ENCODE assay signal across 16 cellular contexts in genomic region chr6:108690326-108691000, GRCh38.
DNase-seq lines count a peak whose midpoint lies in the region; ATAC-seq, FAIRE-seq and TF ChIP-seq lines count a peak whose summit lies in the region.
"Had no signal": no experiment of that assay in that cellular context is flagged by ENCODE, and none has a peak within 500 bp of the region (broad histone marks: within the 10 kb centered on the region; RNA-seq: fewer than 3 reads in every experiment).

No MANE protein-coding gene starts in this region.

- no peak overlapping the region for H3K4me2 ChIP-seq in IMR-90 (ENCODE audit: low read depth, low read length)

- FAIRE-seq in GM19239 (lab: Jason Lieb, UNC) = no peak
- FAIRE-seq: GM18507 had no signal

- BruUV-seq in IMR-90 (replicated peaks; lab: Mats Ljungman, UMichigan) = no TSS peak
- no TSS peak for BruUV-seq in MCF 10A (replicated peaks; lab: Mats Ljungman, UMichigan)

- WGBS in IMR-90 (ENCODE audit: extremely low coverage in 2 of 2, insufficient read length in 1 of 2), 2 experiments = 40% methylated on average over 1 of the region's 6 CpGs; no CpG with 5 or more reads in 1 of the 2 experiments
- 82 to 90% methylated on average over 6 of the region's 6 CpGs for WGBS in lung, 2 donors

- H3K4me3 Mint-ChIP-seq in MCF 10A (ENCODE audit: unreplicated experiment) = no peak overlapping the region

- peak; percentile 65 for DNase-seq in IMR-90
- DNase-seq in MCF 10A (ENCODE audit: unreplicated experiment) = peak; percentile 33
- no peak for DNase-seq in lung (ENCODE audit: low spot score)
- DNase-seq in cerebellar cortex (ENCODE audit: low spot score) = no peak
- DNase-seq in GM19239 (ENCODE audit: insufficient read length, low spot score) = no peak
- no peak for DNase-seq in H4 (ENCODE audit: low spot score)
- DNase-seq: activated CD8-positive, alpha-beta memory T cell treated with anti-CD3 and anti-CD28 coated beads, Interleukin-2, amount 50 U/mL, for 48 hours; amygdala; NCI-H1092; NCI-H510A treated with DMSO at 0.1 percent for 48 hours; SIG-M5; uterus had no signal

- peaks cover 5% of the 10 kb centered on the region; the same call in 1 of the 2 replicates for H4K20me1 ChIP-seq in IMR-90 (ENCODE audit: insufficient read depth, low read length)

- peak overlapping the region; percentile 86 for H2AK5ac ChIP-seq in IMR-90 (ENCODE audit: low read depth, low read length)

- peak overlapping the region; percentile 21 for H3K27ac Mint-ChIP-seq in MCF 10A (ENCODE audit: low read depth, unreplicated experiment)

- peak overlapping the region in 1 of 2 experiments; percentile 6; a peak in 3 of 4 replicates for H4K8ac ChIP-seq in IMR-90 (ENCODE audit: low read depth in 2 of 2, low read length in 2 of 2)

- no peak overlapping the region for H3K4me3 ChIP-seq in ACC112 (ENCODE audit: low read depth, low read length)
- H3K4me3 ChIP-seq in IMR-90 (ENCODE audit: insufficient read depth, low read depth, low read length) = no peak overlapping the region
- H3K4me3 ChIP-seq in lung = no peak overlapping the region
- H3K4me3 ChIP-seq: uterus had no signal

- H3K9me3 ChIP-seq in IMR-90 (ENCODE audit: control insufficient read depth, insufficient read depth, low read length) = no peaks in the 10 kb centered on the region
- no peaks in the 10 kb centered on the region for H3K9me3 ChIP-seq in lung (ENCODE audit: control insufficient read depth in 2 of 2, insufficient read depth in 1 of 2, low read length in 1 of 2)
- H3K9me3 ChIP-seq: uterus had no signal

- peak overlapping the region; percentile 47 for H2BK5ac ChIP-seq in IMR-90 (ENCODE audit: low read depth, low read length, poor library complexity, severe bottlenecking)

- intact Hi-C loops in IMR-90 (cut with micrococcal nuclease) = no loop called here
- intact Hi-C loops in MCF 10A (cut with micrococcal nuclease) = no loop called here

- H3K4ac ChIP-seq in IMR-90 (ENCODE audit: low read depth, low read length) = peak overlapping the region; percentile 30

- H3K36me3 ChIP-seq in ACC112 (ENCODE audit: insufficient read depth, low read length) = 0 out of 2 replicates have a peak, but pooled peaks cover 3% of the 10 kb centered on the region
- H3K36me3 ChIP-seq in IMR-90 (ENCODE audit: control insufficient read depth, insufficient read depth, low read length) = peaks cover 5% of the 10 kb centered on the region
- peaks cover 2 to 3% of the 10 kb centered on the region in 2 donors for H3K36me3 ChIP-seq in lung (ENCODE audit: control insufficient read depth in 2 of 2, insufficient read depth in 2 of 2, low read length in 2 of 2)
- H3K36me3 ChIP-seq: uterus had no signal

- no peak for TF ChIP-seq POLR2A in IMR-90 (IDR thresholded peaks at IDR 0.05; ENCODE audit: low read depth, low read length)

- H2AK9ac ChIP-seq in IMR-90 (replicated peaks; ENCODE audit: low read depth, low read length, poor library complexity) = peak overlapping the region; percentile 51

- H2BK15ac ChIP-seq in IMR-90 (ENCODE audit: low read depth, low read length) = peak overlapping the region; percentile 69; the same call in 2 of the 3 replicates

- H4K91ac ChIP-seq in IMR-90 (ENCODE audit: insufficient read depth, low read depth, low read length) = 0 out of 2 replicates have a peak overlapping the region, but pooled peaks have one; percentile 39

- H3K4me1 Mint-ChIP-seq in MCF 10A (ENCODE audit: insufficient read depth, unreplicated experiment) = peaks cover 55% of the 10 kb centered on the region

- no peak for ATAC-seq in IMR-90 (ENCODE audit: low read depth)
- peak; percentile 9 for ATAC-seq in lung (ENCODE audit: insufficient read depth, low FRiP score)
- no peak for ATAC-seq in GM19463 (IDR thresholded peaks at IDR 0.05; ENCODE audit: unreplicated experiment)

- POLR2A ChIA-PET in IMR-90 (lab: Charles Lee; ENCODE audit: unreplicated experiment) = no interaction called here
- POLR2A ChIA-PET in MCF 10A (lab: Yijun Ruan, JAX) = interaction anchor here (0.8 to 3.1 kb wide), 11 partner anchors 20 to 404 kb away, joined by 3 to 19 read pairs (median 4); partner anchors contain the start of genes FOXO3 and SESN1

- dilution Hi-C loops in IMR-90 (cut with HindIII; ENCODE audit: low sequenced_read_pairs, unreplicated experiment) = no loop called here

- H3K79me2 ChIP-seq in ACC112 (ENCODE audit: control insufficient read depth, insufficient read depth, low read length, unreplicated experiment) = peaks cover 3% of the 10 kb centered on the region

- H3K18ac ChIP-seq in IMR-90 (ENCODE audit: low read depth, low read length) = peak overlapping the region; percentile 35

- peaks cover 90% of the 10 kb centered on the region for H3K36me3 Mint-ChIP-seq in MCF 10A (ENCODE audit: insufficient read depth, unreplicated experiment)

- H3K9me3 Mint-ChIP-seq in MCF 10A (ENCODE audit: unreplicated experiment) = no peaks in the 10 kb centered on the region

- no peak overlapping the region for H3K56ac ChIP-seq in IMR-90 (ENCODE audit: extremely low read depth, insufficient read depth, low read length)

- in situ Hi-C loops in IMR-90 (cut with MboI; ENCODE audit: low sequenced_read_pairs) = no loop called here

- H3K79me1 ChIP-seq in IMR-90 (ENCODE audit: low read depth in 1 of 2, low read length in 2 of 2) = peaks cover 20 to 46% of the 10 kb centered on the region in 2 experiments

- H3K23ac ChIP-seq in IMR-90 (ENCODE audit: low read depth, low read length) = peak overlapping the region; percentile 8; the same call in 1 of the 2 replicates

- H4K5ac ChIP-seq in IMR-90 (ENCODE audit: low read depth, low read length) = no peak overlapping the region; the same call in 1 of the 2 replicates

- H2AFZ ChIP-seq in ACC112 (ENCODE audit: low read length, unreplicated experiment) (no peak overlapping the region), IMR-90 (replicated peaks; ENCODE audit: low read length, poor library complexity) (no peak overlapping the region)

- H3K27me3 ChIP-seq in ACC112 (ENCODE audit: insufficient read depth, low read length) (no peaks in the 10 kb centered on the region), IMR-90 (ENCODE audit: control insufficient read depth, insufficient read depth, low read length) (no peaks in the 10 kb centered on the region), lung (ENCODE audit: control insufficient read depth, insufficient read depth) (no peaks in the 10 kb centered on the region)
- H3K27me3 ChIP-seq: uterus had no signal

- peak overlapping the region; percentile 27; the same call in 1 of the 2 replicates for H3K14ac ChIP-seq in IMR-90 (replicated peaks; ENCODE audit: low read depth, low read length)

- peak overlapping the region; percentile 7 for H2BK20ac ChIP-seq in IMR-90 (ENCODE audit: low read depth, low read length)

- no peaks in the 10 kb centered on the region for H3K27me3 Mint-ChIP-seq in MCF 10A (ENCODE audit: insufficient read depth, unreplicated experiment)

- H3K4me1 ChIP-seq in ACC112 (ENCODE audit: control insufficient read depth, insufficient read depth, low read length, unreplicated experiment) (peaks cover 30% of the 10 kb centered on the region), IMR-90 (ENCODE audit: control insufficient read depth, insufficient read depth, low read length) (peaks cover 26% of the 10 kb centered on the region), lung (ENCODE audit: control insufficient read depth in 2 of 2, insufficient read depth in 2 of 2, low read length in 2 of 2) (peaks cover 12 to 13% of the 10 kb centered on the region in 2 donors)

- TF ChIP-seq RAD21 in IMR-90 (IDR thresholded peaks at IDR 0.05; ENCODE audit: low read length) = no peak

- H2BK120ac ChIP-seq in IMR-90 (ENCODE audit: low read depth, low read length) = peak overlapping the region; percentile 72

- H3K9me1 ChIP-seq in IMR-90 (ENCODE audit: insufficient read depth, low read length) = peaks cover 26% of the 10 kb centered on the region

- CTCF ChIA-PET in IMR-90 (lab: Yijun Ruan, JAX) = no interaction called here
- CTCF ChIA-PET in MCF 10A (lab: Yijun Ruan, JAX) = interaction anchor here (0.6 to 1.3 kb wide), 4 partner anchors 8 to 90 kb away, joined by 3 to 4 read pairs (median 3); no protein-coding TSS in a partner anchor

- no peak overlapping the region for H3K9ac ChIP-seq in IMR-90 (ENCODE audit: low read depth, low read length)

- no peak for TF ChIP-seq CTCF in IMR-90 (conservative IDR thresholded peaks at IDR 0.05; ENCODE audit: low read depth, low read length)
- no peak for TF ChIP-seq CTCF in MCF 10A (IDR thresholded peaks at IDR 0.05; ENCODE audit: unreplicated experiment)
- TF ChIP-seq CTCF in lung (IDR thresholded peaks at IDR 0.05; ENCODE audit: control extremely low read depth, extremely low read depth) = no peak

- peak overlapping the region; percentile 51 for H3K27ac ChIP-seq in ACC112 (ENCODE audit: low read depth, low read length)
- no peak overlapping the region for H3K27ac ChIP-seq in IMR-90 (ENCODE audit: insufficient read depth, low read length)
- peak overlapping the region; percentile 44 to 83 for H3K27ac ChIP-seq in lung (ENCODE audit: low read depth in 1 of 2, low read length in 1 of 2)
- H3K27ac ChIP-seq: VCaP had no signal

TF ChIP-seq in IMR-90, 13 proteins besides CTCF, POLR2A, EP300 and RAD21 (continues in another document):
- TF ChIP-seq BHLHE40 (IDR thresholded peaks at IDR 0.05; ENCODE audit: low read depth, low read length) (no peak), USF2 (IDR thresholded peaks at IDR 0.05; ENCODE audit: low read depth, low read length) (no peak), MXI1 (IDR thresholded peaks at IDR 0.05; ENCODE audit: borderline replicate concordance, low read depth, low read length) (no peak), FOS (IDR thresholded peaks at IDR 0.05; ENCODE audit: low read depth, low read length) (no peak), MAFK (IDR thresholded peaks at IDR 0.05; ENCODE audit: low read depth, low read length) (no peak), RCOR1 (IDR thresholded peaks at IDR 0.05; ENCODE audit: insufficient replicate concordance, low read length) (no peak), CHD1 (IDR thresholded peaks at IDR 0.05; ENCODE audit: low read depth, low read length) (no peak), MAZ (IDR thresholded peaks at IDR 0.05; ENCODE audit: borderline replicate concordance, low read depth, low read length) (no peak)

Comparison
In these comparisons a context has a peak if more than half of its experiments do, and no peak if none do; other contexts are left out.
1. DNase-seq: peak in IMR-90 (single experiment) and MCF 10A (single experiment); none in lung (single experiment), cerebellar cortex (single experiment), GM19239 (single experiment) and H4 (single experiment).